ENCODE assay signal across 11 cellular contexts in the genomic region with DNA sequence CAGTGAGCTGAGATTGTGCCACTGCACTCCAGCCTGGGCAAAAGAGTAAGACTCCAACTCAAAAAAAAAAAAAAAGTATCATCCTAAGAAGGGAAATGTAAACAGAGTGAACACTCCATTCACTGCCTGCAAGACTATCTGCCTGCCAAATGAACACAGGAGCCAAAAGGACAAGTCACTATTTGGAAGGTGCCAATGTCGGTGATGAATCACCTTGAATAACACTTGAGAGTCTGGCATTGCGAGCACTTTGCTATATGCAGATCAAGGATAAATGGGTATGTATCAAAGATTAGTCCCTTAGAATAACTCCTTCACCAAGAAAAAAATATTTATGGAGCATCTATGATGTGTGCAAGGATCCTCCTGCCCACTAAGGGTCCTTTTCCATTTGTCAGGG. TPM values are rescaled to one million over a fixed set of nuclear protein-coding genes. Genes with fewer than 3 reads are reported as not detected.
DNase-seq lines count a peak whose midpoint lies in the region; ATAC-seq and TF ChIP-seq lines count a peak whose summit lies in the region.
"Had no signal": no experiment of that assay in that cellular context is flagged by ENCODE, and none has a peak within 500 bp of the region (broad histone marks: within the 10 kb centered on the region; RNA-seq: fewer than 3 reads in every experiment).

No MANE protein-coding gene starts in this region.

- intact Hi-C loops in lower lobe of right lung (cut with DNase I): no loop called here

- no peak overlapping the region for H3K27ac ChIP-seq in lower lobe of right lung

- peaks cover 37% of the 10 kb centered on the region for H3K4me1 ChIP-seq in lower lobe of right lung

- no peak overlapping the region for H3K4me3 ChIP-seq in cardiac fibroblast (replicated peaks in 1 of 2; ENCODE audit: low read depth in 2 of 2, low read length in 2 of 2)
- H3K4me3 ChIP-seq in lower lobe of right lung: no peak overlapping the region

- DNase-seq in AG08395 (ENCODE audit: low spot score) (peak; percentile 73), HT1080 (ENCODE audit: low read depth) (peak; percentile 75), cardiac fibroblast (ENCODE audit: low read depth in 2 of 2) (peak; percentile 60 to 89), lower lobe of right lung (no peak), NCI-H69 (lab: John Stamatoyannopoulos, UW) (no peak)
- DNase-seq: CD8-positive, alpha-beta memory T cell; midbrain; NCI-H510A had no signal

- no peaks in the 10 kb centered on the region for H3K9me3 ChIP-seq in lower lobe of right lung

- TF ChIP-seq CTCF in cardiac fibroblast (IDR thresholded peaks at IDR 0.05; ENCODE audit: low read depth, low read length) (no peak), lower lobe of right lung (IDR thresholded peaks at IDR 0.05) (no peak)

- ATAC-seq in lower lobe of right lung (peak; percentile 79 to 91), GM21390 (IDR thresholded peaks at IDR 0.05; ENCODE audit: unreplicated experiment) (no peak), GM19324 (IDR thresholded peaks at IDR 0.05; ENCODE audit: low FRiP score, unreplicated experiment) (no peak), GM21529 (IDR thresholded peaks at IDR 0.05; ENCODE audit: unreplicated experiment) (no peak)

- peaks cover 40% of the 10 kb centered on the region for H3K36me3 ChIP-seq in lower lobe of right lung

- no peaks in the 10 kb centered on the region for H3K27me3 ChIP-seq in lower lobe of right lung (ENCODE audit: low read depth)

RNA-seq across cellular contexts. Expression of gene UBR4, which starts 6.6 kb away (rescaled TPM):
- 73.7 and 90.5 TPM in 2 replicates for total RNA-seq in HT1080 (2014; rRNA removed; shearing (Covaris generic))
- 40.3 and 41.4 TPM in 2 replicates for polyA plus RNA-seq in HT1080 (2015; cell fraction: cytosol; rRNA removed)
- 249 and 326 TPM in 2 replicates for polyA plus RNA-seq in HT1080 (2015; cell fraction: nucleus; rRNA removed)
- 125 TPM for total RNA-seq in lower lobe of right lung

RNA-seq across cellular contexts. Expression of gene EMC1, which starts 47.9 kb away (rescaled TPM):
- 61.0 and 66.3 TPM in 2 replicates for total RNA-seq in HT1080 (2014; rRNA removed; shearing (Covaris generic))
- 55.8 and 70.0 TPM in 2 replicates for polyA plus RNA-seq in HT1080 (2015; cell fraction: cytosol; rRNA removed)
- polyA plus RNA-seq in HT1080 (2015; cell fraction: nucleus; rRNA removed): 309 and 387 TPM in 2 replicates
- 39.2 TPM for total RNA-seq in lower lobe of right lung

RNA-seq across cellular contexts. Expression of gene MRTO4, which starts 48.2 kb away (rescaled TPM):
- total RNA-seq in HT1080 (2014; rRNA removed; shearing (Covaris generic)): 102 and 110 TPM in 2 replicates
- 67.3 and 77.0 TPM in 2 replicates for polyA plus RNA-seq in HT1080 (2015; cell fraction: cytosol; rRNA removed)
- 52.1 and 62.6 TPM in 2 replicates for polyA plus RNA-seq in HT1080 (2015; cell fraction: nucleus; rRNA removed)
- total RNA-seq in lower lobe of right lung: 16.4 TPM

Comparison
In these comparisons a context has a peak if more than half of its experiments do, and no peak if none do; other contexts are left out.
1. DNase-seq: peak in AG08395 (single experiment), HT1080 (single experiment) and cardiac fibroblast (2 of 2); none in lower lobe of right lung (single experiment) and NCI-H69 (single experiment).
2. ATAC-seq: peak in lower lobe of right lung (2 of 2); none in GM21390 (single experiment), GM19324 (single experiment) and GM21529 (single experiment).